8 cellular contexts compared by ENCODE assay signal in genomic region chr7:36440880-36441279, GRCh38. TPM values are rescaled to one million over a fixed set of nuclear protein-coding genes. Genes with fewer than 3 reads are reported as not detected.
DNase-seq lines count a peak whose midpoint lies in the region; ATAC-seq and TF ChIP-seq lines count a peak whose summit lies in the region.

No MANE protein-coding gene starts in this region.

- peak; percentile 9 for DNase-seq in Ammon's horn (ENCODE audit: low spot score)
- peak; percentile 15 for DNase-seq in HEK293T (ENCODE audit: extremely low spot score)
- peak; percentile 56 for DNase-seq in SK-MEL-5 (ENCODE audit: low read depth, low spot score)
- DNase-seq in iris pigment epithelial cell (ENCODE audit: low read depth): peak; percentile 49
- no peak for DNase-seq in posterior cingulate gyrus
- DNase-seq in KG1 (lab: John Stamatoyannopoulos, UW): no peak
- no peak for DNase-seq in stimulated activated CD4-positive, alpha-beta T cell treated with anti-CD3 and anti-CD28 coated beads, Interleukin-4, amount 100 ng/mL, for 1 hour

- no peak for ATAC-seq in HG02571 (IDR thresholded peaks at IDR 0.05; ENCODE audit: unreplicated experiment)

- in situ Hi-C loops in SK-MEL-5 (cut with HindIII; ENCODE audit: low pct_unique_long_range_greater_than_20kb, low sequenced_read_pairs): no loop called here

- CTCF ChIA-PET in HEK293T (lab: Yijun Ruan, JAX): interaction anchor here (0.7 to 1.2 kb wide), 5 partner anchors 18 to 741 kb away, joined by 3 to 4 read pairs (median 3); no protein-coding TSS in a partner anchor

- intact Hi-C loops in posterior cingulate gyrus (cut with DNase I): no loop called here

- POLR2A ChIA-PET in HEK293T (lab: Yijun Ruan, JAX): interaction anchor here (1.4 kb wide), 1 partner anchor 51 kb away, joined by 3 read pairs; the partner anchor contains the start of gene ANLN

TF ChIP-seq in HEK293T, 16 proteins besides CTCF, POLR2A, EP300 and RAD21:
- TF ChIP-seq LEF1 (IDR thresholded peaks at IDR 0.05; ENCODE audit: borderline replicate concordance) (no peak), CTBP1 (IDR thresholded peaks at IDR 0.05; ENCODE audit: borderline replicate concordance) (no peak), ZNF384 (IDR thresholded peaks at IDR 0.05) (no peak), ELF4 (IDR thresholded peaks at IDR 0.05) (no peak)

RNA-seq across cellular contexts. Expression of gene ANLN, which starts 51.2 kb away (rescaled TPM):
- total RNA-seq in SK-MEL-5 (2014; rRNA removed; shearing (Covaris generic)): 66.7 and 67.6 TPM in 2 replicates
- 35.9 and 52.1 TPM in 2 replicates for polyA plus RNA-seq in SK-MEL-5 (2015; cell fraction: cytosol; rRNA removed)
- 75.3 and 80.9 TPM in 2 replicates for polyA plus RNA-seq in SK-MEL-5 (2015; cell fraction: nucleus; rRNA removed)

Comparison
In these comparisons a context has a peak if more than half of its experiments do, and no peak if none do; other contexts are left out.
1. DNase-seq: peak in Ammon's horn (single experiment), HEK293T (single experiment), SK-MEL-5 (single experiment) and iris pigment epithelial cell (single experiment); none in posterior cingulate gyrus (0 of 10), KG1 (single experiment) and stimulated activated CD4-positive, alpha-beta T cell treated with anti-CD3 and anti-CD28 coated beads, Interleukin-4, amount 100 ng/mL, for 1 hour (single experiment).